ENCODE assay signal across 1 cellular context in genomic region chr5:150763023-150763793, GRCh38.
TF ChIP-seq lines count a peak whose summit lies in the region.

No MANE protein-coding gene starts in this region.

TF ChIP-seq in K562, 482 proteins besides CTCF, POLR2A, EP300 and RAD21 (continued from another document and continues in another):
- TF ChIP-seq ZNF518B (CRISPR knock-in tag; IDR thresholded peaks at IDR 0.05) (no peak), E4F1 (CRISPR knock-in tag; IDR thresholded peaks at IDR 0.05; ENCODE audit: borderline replicate concordance) (peak; percentile 64; the same call in 1 of the 2 replicates), CHCHD3 (CRISPR knock-in tag; IDR thresholded peaks at IDR 0.05) (no peak), DPF2 (IDR thresholded peaks at IDR 0.05) (peak; percentile 80), ZNF263 (CRISPR knock-in tag; IDR thresholded peaks at IDR 0.05; ENCODE audit: borderline replicate concordance) (peak; percentile 97), ZNF121 (CRISPR knock-in tag; conservative IDR thresholded peaks at IDR 0.05) (no peak), BCLAF1 (IDR thresholded peaks at IDR 0.05; ENCODE audit: borderline replicate concordance in 1 of 2, control insufficient read depth in 1 of 2, low read depth in 2 of 2, low read length in 1 of 2) (no peak), SIN3B (IDR thresholded peaks at IDR 0.05; ENCODE audit: low read depth) (no peak), ERF (CRISPR knock-in tag; IDR thresholded peaks at IDR 0.05) (peak; percentile 82; the same call in 1 of the 2 replicates)
- TF ChIP-seq, protein P1, sequence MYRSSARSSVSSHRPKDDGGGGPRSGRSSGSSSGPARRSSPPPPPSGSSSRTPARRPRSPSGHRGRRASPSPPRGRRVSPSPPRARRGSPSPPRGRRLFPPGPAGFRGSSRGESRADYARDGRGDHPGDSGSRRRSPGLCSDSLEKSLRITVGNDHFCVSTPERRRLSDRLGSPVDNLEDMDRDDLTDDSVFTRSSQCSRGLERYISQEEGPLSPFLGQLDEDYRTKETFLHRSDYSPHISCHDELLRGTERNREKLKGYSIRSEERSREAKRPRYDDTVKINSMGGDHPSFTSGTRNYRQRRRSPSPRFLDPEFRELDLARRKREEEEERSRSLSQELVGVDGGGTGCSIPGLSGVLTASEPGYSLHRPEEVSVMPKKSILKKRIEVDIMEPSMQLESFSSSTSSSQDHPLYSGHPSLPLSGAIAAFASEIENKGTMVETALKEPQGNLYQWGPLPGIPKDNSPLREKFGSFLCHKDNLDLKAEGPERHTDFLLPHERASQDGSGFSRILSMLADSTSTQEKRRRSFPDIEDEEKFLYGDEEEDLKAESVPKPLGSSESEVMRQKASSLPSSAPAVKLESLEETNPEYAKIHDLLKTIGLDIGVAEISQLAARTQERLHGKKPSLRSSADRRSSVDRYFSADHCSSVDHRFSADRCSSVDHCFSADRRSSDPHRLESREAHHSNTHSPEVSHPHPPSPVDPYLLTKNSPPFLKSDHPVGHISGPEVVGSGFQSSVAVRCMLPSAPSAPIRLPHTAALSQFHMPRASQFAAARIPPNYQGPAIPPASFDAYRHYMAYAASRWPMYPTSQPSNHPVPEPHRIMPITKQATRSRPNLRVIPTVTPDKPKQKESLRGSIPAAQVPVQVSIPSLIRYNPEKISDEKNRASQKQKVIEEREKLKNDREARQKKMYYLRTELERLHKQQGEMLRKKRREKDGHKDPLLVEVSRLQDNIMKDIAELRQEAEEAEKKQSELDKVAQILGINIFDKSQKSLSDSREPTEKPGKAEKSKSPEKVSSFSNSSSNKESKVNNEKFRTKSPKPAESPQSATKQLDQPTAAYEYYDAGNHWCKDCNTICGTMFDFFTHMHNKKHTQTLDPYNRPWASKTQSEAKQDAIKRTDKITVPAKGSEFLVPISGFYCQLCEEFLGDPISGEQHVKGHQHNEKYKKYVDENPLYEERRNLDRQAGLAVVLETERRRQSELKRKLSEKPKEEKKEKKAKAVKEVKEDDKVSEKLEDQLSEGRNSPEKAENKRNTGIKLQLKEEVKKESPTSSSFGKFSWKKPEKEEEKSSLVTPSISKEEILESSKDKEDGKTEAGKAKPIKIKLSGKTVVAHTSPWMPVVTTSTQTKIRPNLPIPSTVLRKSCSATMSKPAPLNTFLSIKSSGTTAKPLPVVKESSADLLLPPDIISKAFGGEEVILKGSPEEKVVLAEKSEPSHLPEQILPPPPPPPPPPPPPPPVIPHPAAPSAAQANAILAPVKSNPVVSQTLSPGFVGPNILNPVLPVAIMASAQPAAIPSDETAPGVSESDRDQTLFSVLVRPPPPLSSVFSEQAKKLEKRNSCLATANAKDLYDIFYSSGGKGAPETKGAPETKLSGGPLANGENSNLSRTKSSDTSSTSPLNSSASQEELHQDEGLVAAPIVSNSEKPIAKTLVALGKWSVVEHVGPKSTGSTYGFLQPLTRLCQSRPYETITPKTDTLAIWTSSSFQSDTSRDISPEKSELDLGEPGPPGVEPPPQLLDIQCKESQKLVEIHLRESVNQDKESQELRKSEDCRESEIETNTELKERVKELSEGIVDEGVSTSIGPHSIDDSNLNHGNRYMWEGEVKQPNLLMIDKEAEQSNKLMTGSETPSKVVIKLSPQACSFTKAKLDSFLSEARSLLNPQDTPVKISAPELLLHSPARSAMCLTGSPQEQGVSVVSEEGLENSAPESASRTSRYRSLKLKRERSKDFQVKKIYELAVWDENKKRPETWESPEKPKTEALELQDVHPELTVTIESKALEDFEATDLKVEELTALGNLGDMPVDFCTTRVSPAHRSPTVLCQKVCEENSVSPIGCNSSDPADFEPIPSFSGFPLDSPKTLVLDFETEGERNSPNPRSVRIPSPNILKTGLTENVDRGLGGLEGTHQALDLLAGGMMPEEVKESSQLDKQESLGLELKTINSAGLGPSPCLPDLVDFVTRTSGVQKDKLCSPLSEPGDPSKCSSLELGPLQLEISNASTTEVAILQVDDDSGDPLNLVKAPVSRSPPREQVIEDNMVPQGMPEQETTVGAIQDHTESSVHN (IDR thresholded peaks at IDR 0.05; ENCODE audit: borderline replicate concordance in 1 of 2, low read depth in 1 of 2), result 0 out of 4 replicates have a peak, but pooled peaks of 1 of the 2 experiments have one; percentile 25
- TF ChIP-seq, protein P2, sequence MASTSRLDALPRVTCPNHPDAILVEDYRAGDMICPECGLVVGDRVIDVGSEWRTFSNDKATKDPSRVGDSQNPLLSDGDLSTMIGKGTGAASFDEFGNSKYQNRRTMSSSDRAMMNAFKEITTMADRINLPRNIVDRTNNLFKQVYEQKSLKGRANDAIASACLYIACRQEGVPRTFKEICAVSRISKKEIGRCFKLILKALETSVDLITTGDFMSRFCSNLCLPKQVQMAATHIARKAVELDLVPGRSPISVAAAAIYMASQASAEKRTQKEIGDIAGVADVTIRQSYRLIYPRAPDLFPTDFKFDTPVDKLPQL (IDR thresholded peaks at IDR 0.05; ENCODE audit: extremely low read depth, insufficient read length), result no peak
- TF ChIP-seq, protein P3, sequence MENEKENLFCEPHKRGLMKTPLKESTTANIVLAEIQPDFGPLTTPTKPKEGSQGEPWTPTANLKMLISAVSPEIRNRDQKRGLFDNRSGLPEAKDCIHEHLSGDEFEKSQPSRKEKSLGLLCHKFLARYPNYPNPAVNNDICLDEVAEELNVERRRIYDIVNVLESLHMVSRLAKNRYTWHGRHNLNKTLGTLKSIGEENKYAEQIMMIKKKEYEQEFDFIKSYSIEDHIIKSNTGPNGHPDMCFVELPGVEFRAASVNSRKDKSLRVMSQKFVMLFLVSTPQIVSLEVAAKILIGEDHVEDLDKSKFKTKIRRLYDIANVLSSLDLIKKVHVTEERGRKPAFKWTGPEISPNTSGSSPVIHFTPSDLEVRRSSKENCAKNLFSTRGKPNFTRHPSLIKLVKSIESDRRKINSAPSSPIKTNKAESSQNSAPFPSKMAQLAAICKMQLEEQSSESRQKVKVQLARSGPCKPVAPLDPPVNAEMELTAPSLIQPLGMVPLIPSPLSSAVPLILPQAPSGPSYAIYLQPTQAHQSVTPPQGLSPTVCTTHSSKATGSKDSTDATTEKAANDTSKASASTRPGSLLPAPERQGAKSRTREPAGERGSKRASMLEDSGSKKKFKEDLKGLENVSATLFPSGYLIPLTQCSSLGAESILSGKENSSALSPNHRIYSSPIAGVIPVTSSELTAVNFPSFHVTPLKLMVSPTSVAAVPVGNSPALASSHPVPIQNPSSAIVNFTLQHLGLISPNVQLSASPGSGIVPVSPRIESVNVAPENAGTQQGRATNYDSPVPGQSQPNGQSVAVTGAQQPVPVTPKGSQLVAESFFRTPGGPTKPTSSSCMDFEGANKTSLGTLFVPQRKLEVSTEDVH (IDR thresholded peaks at IDR 0.05; ENCODE audit: low read depth, partially characterized antibody), result no peak
